Comparison of ENCODE assay signal across 18 cellular contexts in the genomic region with DNA sequence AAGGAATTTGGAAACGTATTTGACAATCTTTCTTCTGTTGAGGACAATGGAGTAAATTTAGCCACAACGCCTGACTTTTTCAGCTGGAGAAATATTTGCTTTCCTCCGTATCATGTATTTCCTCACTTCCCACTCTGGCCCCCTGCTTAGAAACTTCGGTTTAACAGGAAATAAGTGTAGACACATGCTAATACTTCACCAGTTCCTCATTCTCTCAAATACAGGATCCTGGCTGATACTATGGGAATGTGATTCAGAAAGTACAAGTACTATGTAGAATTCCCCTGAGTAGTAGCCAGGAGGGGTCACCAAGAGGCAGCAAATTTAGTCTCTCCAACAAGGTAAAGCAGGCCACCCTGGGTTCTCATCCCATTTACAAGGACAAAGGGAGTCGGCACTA. TPM values are rescaled to one million over a fixed set of nuclear protein-coding genes. Genes with fewer than 3 reads are reported as not detected.
DNase-seq lines count a peak whose midpoint lies in the region; ATAC-seq and TF ChIP-seq lines count a peak whose summit lies in the region.
"Had no signal": no experiment of that assay in that cellular context is flagged by ENCODE, and none has a peak within 500 bp of the region (broad histone marks: within the 10 kb centered on the region; RNA-seq: fewer than 3 reads in every experiment).

No MANE protein-coding gene starts in this region.

- H3K79me2 ChIP-seq in GM23338 (replicated peaks; ENCODE audit: insufficient read depth) = no peaks in the 10 kb centered on the region

- ATAC-seq in GM23338 (peak; percentile 80), mucosa of descending colon (peak; percentile 6)
- ATAC-seq: activated CD8-positive, alpha-beta memory T cell treated with anti-CD3 and anti-CD28 coated beads, Interleukin-2, amount 10 ng/mL, durations not matched to agents 7 days and 5 days; naive thymus-derived CD8-positive, alpha-beta T cell had no signal

- H3K9me3 ChIP-seq in mucosa of descending colon = no peaks in the 10 kb centered on the region
- H3K9me3 ChIP-seq: BE2C, stomach had no signal

- H3K4me1 ChIP-seq in GM23338 (ENCODE audit: insufficient read depth) (peaks cover 9% of the 10 kb centered on the region), mucosa of descending colon (ENCODE audit: low read depth) (peaks cover 11% of the 10 kb centered on the region)
- H3K4me1 ChIP-seq: BE2C, HAP-1 had no signal

- peaks cover 13% of the 10 kb centered on the region for H3K27me3 ChIP-seq in GM23338 (ENCODE audit: insufficient read depth)
- H3K27me3 ChIP-seq: BE2C, stomach had no signal

- H3K36me3 Mint-ChIP-seq in GM23338 (ENCODE audit: low read depth) = peaks cover 23% of the 10 kb centered on the region
- H3K36me3 Mint-ChIP-seq: activated CD8-positive, alpha-beta memory T cell treated with anti-CD3 and anti-CD28 coated beads, Interleukin-2, amount 10 ng/mL, durations not matched to agents 7 days and 5 days; naive thymus-derived CD8-positive, alpha-beta T cell had no signal

- H2AFZ ChIP-seq in GM23338 = no peak overlapping the region

- intact Hi-C loops in mucosa of descending colon (cut with DNase I, micrococcal nuclease) = no loop called here

- no peaks in the 10 kb centered on the region for H3K9me2 ChIP-seq in GM23338 (ENCODE audit: insufficient read depth)

- H3K4me3 ChIP-seq in GM23338 = no peak overlapping the region
- H3K4me3 ChIP-seq in fibroblast of mammary gland (ENCODE audit: control insufficient read depth, low read depth, low read length) = no peak overlapping the region
- no peak overlapping the region for H3K4me3 ChIP-seq in mucosa of descending colon
- H3K4me3 ChIP-seq: HAP-1, stomach had no signal

- no peak overlapping the region for H3K4me2 ChIP-seq in GM23338

- H3K4me3 Mint-ChIP-seq in GM23338 = no peak overlapping the region
- H3K4me3 Mint-ChIP-seq: activated CD8-positive, alpha-beta memory T cell treated with anti-CD3 and anti-CD28 coated beads, Interleukin-2, amount 10 ng/mL, durations not matched to agents 7 days and 5 days; activated naive CD4-positive, alpha-beta T cell treated with anti-CD3 and anti-CD28 coated beads, Interleukin-2, amount 50 U/mL, for 24 hours had no signal

- H3K9me3 Mint-ChIP-seq in GM23338 = peaks cover 14% of the 10 kb centered on the region

- H3K36me3 ChIP-seq in GM23338 (ENCODE audit: insufficient read depth) (no peaks in the 10 kb centered on the region), mucosa of descending colon (ENCODE audit: low read depth) (no peaks in the 10 kb centered on the region)
- H3K36me3 ChIP-seq: BE2C, HAP-1, stomach had no signal

- peak; percentile 37 for DNase-seq in GM23338 (ENCODE audit: low spot score)
- DNase-seq in SIG-M5 treated with dmso at 0.1 percent for 504 hours (lab: John Stamatoyannopoulos, UW; ENCODE audit: unreplicated experiment) = peak; percentile 86
- peak; percentile 13 for DNase-seq in fibroblast of mammary gland (ENCODE audit: low read depth)
- no peak for DNase-seq in mucosa of descending colon
- DNase-seq in NCI-H1436 (lab: John Stamatoyannopoulos, UW) = no peak
- no peak for DNase-seq in GM19240 (ENCODE audit: insufficient read length, low spot score)
- no peak for DNase-seq in kidney glomerular epithelial cell (lab: John Stamatoyannopoulos, UW)
- no peak for DNase-seq in stimulated activated CD4-positive, alpha-beta T cell treated with anti-CD3 and anti-CD28 coated beads, Interleukin-15, amount 100 ng/mL, for 24 hours
- DNase-seq: activated CD8-positive, alpha-beta memory T cell treated with anti-CD3 and anti-CD28 coated beads, Interleukin-2, amount 10 ng/mL, durations not matched to agents 7 days and 5 days; BE2C; naive thymus-derived CD8-positive, alpha-beta T cell; NCI-H1092 treated with DMSO at 0.1 percent for 48 hours; NCI-H510A; stomach had no signal

- H3F3A ChIP-seq in GM23338 (replicated peaks; ENCODE audit: low read depth) = no peaks in the 10 kb centered on the region

- H3K27ac ChIP-seq in GM23338 (ENCODE audit: low read depth) = no peak overlapping the region
- H3K27ac ChIP-seq: RWPE1, VCaP had no signal

- TF ChIP-seq CTCF in GM23338 (conservative IDR thresholded peaks at IDR 0.05; ENCODE audit: low read depth in 2 of 2) (peak in 1 of 2 experiments; percentile 47; a peak in 2 of 4 replicates), fibroblast of mammary gland (conservative IDR thresholded peaks at IDR 0.05; ENCODE audit: control insufficient read depth, insufficient read depth, low read depth, low read length) (no peak), mucosa of descending colon (IDR thresholded peaks at IDR 0.05) (no peak)

- no peak overlapping the region for H3K27ac Mint-ChIP-seq in GM23338
- H3K27ac Mint-ChIP-seq: activated CD8-positive, alpha-beta memory T cell treated with anti-CD3 and anti-CD28 coated beads, Interleukin-2, amount 10 ng/mL, durations not matched to agents 7 days and 5 days; activated naive CD4-positive, alpha-beta T cell treated with anti-CD3 and anti-CD28 coated beads, Interleukin-2, amount 50 U/mL, for 24 hours had no signal

- peaks cover 12% of the 10 kb centered on the region; the same call in 2 of the 3 replicates for H3K4me1 Mint-ChIP-seq in GM23338
- H3K4me1 Mint-ChIP-seq: activated CD8-positive, alpha-beta memory T cell treated with anti-CD3 and anti-CD28 coated beads, Interleukin-2, amount 10 ng/mL, durations not matched to agents 7 days and 5 days; activated naive CD4-positive, alpha-beta T cell treated with anti-CD3 and anti-CD28 coated beads, Interleukin-2, amount 50 U/mL, for 24 hours had no signal

- H3K27me3 Mint-ChIP-seq in GM23338 (ENCODE audit: insufficient read depth, low read depth, poor library complexity) = no peaks in the 10 kb centered on the region
- H3K27me3 Mint-ChIP-seq: activated CD8-positive, alpha-beta memory T cell treated with anti-CD3 and anti-CD28 coated beads, Interleukin-2, amount 10 ng/mL, durations not matched to agents 7 days and 5 days; activated naive CD4-positive, alpha-beta T cell treated with anti-CD3 and anti-CD28 coated beads, Interleukin-2, amount 50 U/mL, for 24 hours; naive thymus-derived CD8-positive, alpha-beta T cell had no signal

- H4K20me1 ChIP-seq in GM23338 (replicated peaks; ENCODE audit: insufficient read depth) = no peaks in the 10 kb centered on the region; the same call in none of the 2 replicates

TF ChIP-seq in GM23338, 12 proteins besides CTCF, POLR2A, EP300 and RAD21:
- TF ChIP-seq, protein P1, sequence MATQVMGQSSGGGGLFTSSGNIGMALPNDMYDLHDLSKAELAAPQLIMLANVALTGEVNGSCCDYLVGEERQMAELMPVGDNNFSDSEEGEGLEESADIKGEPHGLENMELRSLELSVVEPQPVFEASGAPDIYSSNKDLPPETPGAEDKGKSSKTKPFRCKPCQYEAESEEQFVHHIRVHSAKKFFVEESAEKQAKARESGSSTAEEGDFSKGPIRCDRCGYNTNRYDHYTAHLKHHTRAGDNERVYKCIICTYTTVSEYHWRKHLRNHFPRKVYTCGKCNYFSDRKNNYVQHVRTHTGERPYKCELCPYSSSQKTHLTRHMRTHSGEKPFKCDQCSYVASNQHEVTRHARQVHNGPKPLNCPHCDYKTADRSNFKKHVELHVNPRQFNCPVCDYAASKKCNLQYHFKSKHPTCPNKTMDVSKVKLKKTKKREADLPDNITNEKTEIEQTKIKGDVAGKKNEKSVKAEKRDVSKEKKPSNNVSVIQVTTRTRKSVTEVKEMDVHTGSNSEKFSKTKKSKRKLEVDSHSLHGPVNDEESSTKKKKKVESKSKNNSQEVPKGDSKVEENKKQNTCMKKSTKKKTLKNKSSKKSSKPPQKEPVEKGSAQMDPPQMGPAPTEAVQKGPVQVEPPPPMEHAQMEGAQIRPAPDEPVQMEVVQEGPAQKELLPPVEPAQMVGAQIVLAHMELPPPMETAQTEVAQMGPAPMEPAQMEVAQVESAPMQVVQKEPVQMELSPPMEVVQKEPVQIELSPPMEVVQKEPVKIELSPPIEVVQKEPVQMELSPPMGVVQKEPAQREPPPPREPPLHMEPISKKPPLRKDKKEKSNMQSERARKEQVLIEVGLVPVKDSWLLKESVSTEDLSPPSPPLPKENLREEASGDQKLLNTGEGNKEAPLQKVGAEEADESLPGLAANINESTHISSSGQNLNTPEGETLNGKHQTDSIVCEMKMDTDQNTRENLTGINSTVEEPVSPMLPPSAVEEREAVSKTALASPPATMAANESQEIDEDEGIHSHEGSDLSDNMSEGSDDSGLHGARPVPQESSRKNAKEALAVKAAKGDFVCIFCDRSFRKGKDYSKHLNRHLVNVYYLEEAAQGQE (IDR thresholded peaks at IDR 0.05; ENCODE audit: unreplicated experiment) = no peak
- TF ChIP-seq CREB1 (CRISPR knock-in tag; IDR thresholded peaks at IDR 0.05; ENCODE audit: low read depth) (no peak), EZH2 (IDR thresholded peaks at IDR 0.05; ENCODE audit: low read depth, unreplicated experiment) (no peak), JUNB (IDR thresholded peaks at IDR 0.05; ENCODE audit: unreplicated experiment) (no peak), ZNF331 (CRISPR knock-in tag; IDR thresholded peaks at IDR 0.05; ENCODE audit: low read depth) (no peak), STAT1 (IDR thresholded peaks at IDR 0.05; ENCODE audit: unreplicated experiment) (no peak), ZNF114 (CRISPR knock-in tag; IDR thresholded peaks at IDR 0.05) (no peak)

RNA-seq across cellular contexts. Expression of a gene that starts 58.0 kb away (rescaled TPM):
- total RNA-seq in GM23338 (2014; rRNA removed; shearing (Covaris generic)) = 18.7 and 25.9 TPM in 2 replicates
- polyA plus RNA-seq in GM23338 (2016; fragmentation: Nextera tagmentation; extraction: Ambion mirVana) = 20.2 and 22.6 TPM in 2 replicates
- total RNA-seq in mucosa of descending colon = 10 to 100 TPM; 39.7 to 93.0 (median 72.2) TPM

Comparison
In these comparisons a context has a peak if more than half of its experiments do, and no peak if none do; other contexts are left out.
1. DNase-seq: peak in GM23338 (single experiment), SIG-M5 treated with dmso at 0.1 percent for 504 hours (single experiment) and fibroblast of mammary gland (single experiment); none in mucosa of descending colon (0 of 3), NCI-H1436 (single experiment), GM19240 (single experiment), kidney glomerular epithelial cell (single experiment) and stimulated activated CD4-positive, alpha-beta T cell treated with anti-CD3 and anti-CD28 coated beads, Interleukin-15, amount 100 ng/mL, for 24 hours (single experiment).